In genomic region chr12:52195065-52195730, GRCh38 we compare ENCODE assay signal across 17 cellular contexts. TPM values are rescaled to one million over a fixed set of nuclear protein-coding genes. Genes with fewer than 3 reads are reported as not detected.
DNase-seq lines count a peak whose midpoint lies in the region; ATAC-seq and TF ChIP-seq lines count a peak whose summit lies in the region.
"Had no signal": no experiment of that assay in that cellular context is flagged by ENCODE, and none has a peak within 500 bp of the region (broad histone marks: within the 10 kb centered on the region; RNA-seq: fewer than 3 reads in every experiment).

No MANE protein-coding gene starts in this region.

- CTCF ChIA-PET in A673 (lab: Charles Lee): no interaction called here
- CTCF ChIA-PET in CD8-positive, alpha-beta memory T cell (lab: Charles Lee): no interaction called here

- H3K4me1 ChIP-seq in RWPE2 (ENCODE audit: insufficient read depth, poor library complexity, severe bottlenecking) (peaks cover 42% of the 10 kb centered on the region), A673 (ENCODE audit: insufficient read depth, low read length, poor library complexity, severe bottlenecking) (peaks cover 31% of the 10 kb centered on the region)
- no peaks in the 10 kb centered on the region for H3K4me1 ChIP-seq in CD8-positive, alpha-beta memory T cell (ENCODE audit: insufficient read depth, low read length)

- no peak for ATAC-seq in RWPE2 (ENCODE audit: low read depth)
- ATAC-seq in stimulated activated effector memory CD8-positive, alpha-beta T cell treated with anti-CD3 and anti-CD28 coated beads, Interleukin-12 subunit alpha, Interleukin-12 subunit beta, amount 100 ng/mL, for 72 hours: no peak
- ATAC-seq: activated T-cell treated with anti-CD3 and anti-CD28 coated beads, Interleukin-2, amount 50 U/mL, for 4 hours; effector memory CD8-positive, alpha-beta T cell; gastroesophageal sphincter; natural killer cell; sciatic nerve had no signal

- H3K27me3 Mint-ChIP-seq in HFFc6 (ENCODE audit: insufficient read depth): no peaks in the 10 kb centered on the region; the same call in 1 of the 2 replicates
- peaks cover 9 to 37% of the 10 kb centered on the region in 2 donors for H3K27me3 Mint-ChIP-seq in CD8-positive, alpha-beta memory T cell

- H3K36me3 Mint-ChIP-seq in HFFc6 (ENCODE audit: low read depth): no peaks in the 10 kb centered on the region
- H3K36me3 Mint-ChIP-seq in stimulated activated effector memory CD8-positive, alpha-beta T cell treated with anti-CD3 and anti-CD28 coated beads, Interleukin-12 subunit alpha, Interleukin-12 subunit beta, amount 100 ng/mL, for 72 hours: no peaks in the 10 kb centered on the region
- H3K36me3 Mint-ChIP-seq in CD8-positive, alpha-beta memory T cell: no peaks in the 10 kb centered on the region
- H3K36me3 Mint-ChIP-seq: natural killer cell had no signal

- peaks cover 72% of the 10 kb centered on the region for H3K4me1 Mint-ChIP-seq in HFFc6 (ENCODE audit: low read depth)
- H3K4me1 Mint-ChIP-seq in stimulated activated effector memory CD8-positive, alpha-beta T cell treated with anti-CD3 and anti-CD28 coated beads, Interleukin-12 subunit alpha, Interleukin-12 subunit beta, amount 100 ng/mL, for 72 hours: peaks cover 10% of the 10 kb centered on the region
- H3K4me1 Mint-ChIP-seq in CD8-positive, alpha-beta memory T cell: no peaks in the 10 kb centered on the region
- H3K4me1 Mint-ChIP-seq: natural killer cell had no signal

- H3K27ac ChIP-seq in RWPE2 (ENCODE audit: poor library complexity, severe bottlenecking): peak overlapping the region; percentile 92
- peak overlapping the region; percentile 19 for H3K27ac ChIP-seq in epithelial cell of prostate
- no peak overlapping the region for H3K27ac ChIP-seq in A673 (ENCODE audit: low read depth, low read length, poor library complexity, severe bottlenecking)
- no peak overlapping the region for H3K27ac ChIP-seq in CD8-positive, alpha-beta memory T cell (ENCODE audit: low read depth, low read length)

- no peaks in the 10 kb centered on the region for H3K9me3 ChIP-seq in RWPE2 (ENCODE audit: severe bottlenecking)
- no peaks in the 10 kb centered on the region for H3K9me3 ChIP-seq in A673 (ENCODE audit: low read depth, low read length, poor library complexity, severe bottlenecking)
- no peaks in the 10 kb centered on the region for H3K9me3 ChIP-seq in CD8-positive, alpha-beta memory T cell (ENCODE audit: low read length)
- H3K9me3 ChIP-seq: gastroesophageal sphincter had no signal

- H3K9me3 Mint-ChIP-seq in HFFc6: no peaks in the 10 kb centered on the region
- H3K9me3 Mint-ChIP-seq in stimulated activated effector memory CD8-positive, alpha-beta T cell treated with anti-CD3 and anti-CD28 coated beads, Interleukin-12 subunit alpha, Interleukin-12 subunit beta, amount 100 ng/mL, for 72 hours: no peaks in the 10 kb centered on the region
- H3K9me3 Mint-ChIP-seq in CD8-positive, alpha-beta memory T cell: no peaks in the 10 kb centered on the region
- H3K9me3 Mint-ChIP-seq: activated T-cell treated with anti-CD3 and anti-CD28 coated beads, Interleukin-2, amount 50 U/mL, for 4 hours; effector memory CD8-positive, alpha-beta T cell; natural killer cell had no signal

- H3K27ac Mint-ChIP-seq in HFFc6: peak overlapping the region; percentile 71
- H3K27ac Mint-ChIP-seq in stimulated activated effector memory CD8-positive, alpha-beta T cell treated with anti-CD3 and anti-CD28 coated beads, Interleukin-12 subunit alpha, Interleukin-12 subunit beta, amount 100 ng/mL, for 72 hours: peak overlapping the region; percentile 50
- H3K27ac Mint-ChIP-seq in CD8-positive, alpha-beta memory T cell: peak overlapping the region in 2 of 8 donors; percentile 32 to 79
- H3K27ac Mint-ChIP-seq: effector memory CD8-positive, alpha-beta T cell; natural killer cell had no signal

- peaks cover 3% of the 10 kb centered on the region; the same call in 1 of the 2 replicates for H3K36me3 ChIP-seq in RWPE2 (ENCODE audit: low read depth)
- no peaks in the 10 kb centered on the region for H3K36me3 ChIP-seq in A673 (ENCODE audit: insufficient read depth, low read length, poor library complexity, severe bottlenecking)
- H3K36me3 ChIP-seq in CD8-positive, alpha-beta memory T cell (ENCODE audit: insufficient read depth, low read length): no peaks in the 10 kb centered on the region
- H3K36me3 ChIP-seq: gastroesophageal sphincter had no signal

- H3K27me3 ChIP-seq in RWPE2 (ENCODE audit: insufficient read depth, poor library complexity, severe bottlenecking) (no peaks in the 10 kb centered on the region), A673 (replicated peaks; ENCODE audit: insufficient read depth, low read depth, low read length, poor library complexity) (no peaks in the 10 kb centered on the region)
- no peaks in the 10 kb centered on the region for H3K27me3 ChIP-seq in CD8-positive, alpha-beta memory T cell (ENCODE audit: insufficient read depth, low read length, poor library complexity, severe bottlenecking)
- H3K27me3 ChIP-seq: gastroesophageal sphincter had no signal

- BruUV-seq in A673 (replicated peaks; lab: Mats Ljungman, UMichigan): no TSS peak

- no peak for DNase-seq in HFFc6
- DNase-seq in RWPE2 (ENCODE audit: low spot score): no peak
- no peak for DNase-seq in epithelial cell of prostate (ENCODE audit: low read depth, low spot score)
- DNase-seq in stimulated activated effector memory CD8-positive, alpha-beta T cell treated with anti-CD3 and anti-CD28 coated beads, Interleukin-12 subunit alpha, Interleukin-12 subunit beta, amount 100 ng/mL, for 72 hours (ENCODE audit: low spot score in 2 of 2): no peak
- DNase-seq in stimulated activated CD4-positive, alpha-beta T cell treated with anti-CD3 and anti-CD28 coated beads, Interleukin-4, amount 100 ng/mL, for 24 hours: no peak
- DNase-seq in NCI-H1048 (lab: John Stamatoyannopoulos, UW): no peak
- DNase-seq in A673 (ENCODE audit: low spot score): no peak
- DNase-seq in CD8-positive, alpha-beta memory T cell: no peak
- DNase-seq: activated CD4-positive, CD25-positive, alpha-beta regulatory T cell treated with anti-CD3 and anti-CD28 coated beads, Interleukin-2, amount 50 U/mL, for 72 hours; activated T-cell treated with anti-CD3 and anti-CD28 coated beads, Interleukin-2, amount 50 U/mL, for 4 hours; effector memory CD8-positive, alpha-beta T cell; kidney; MM.1S; natural killer cell had no signal

- intact Hi-C loops in A673 (cut with micrococcal nuclease; ENCODE audit: unreplicated experiment): no loop called here

- H3K4me3 ChIP-seq in RWPE2 (ENCODE audit: severe bottlenecking) (no peak overlapping the region), A673 (ENCODE audit: low read depth, low read length, poor library complexity, severe bottlenecking) (no peak overlapping the region)
- H3K4me3 ChIP-seq in CD8-positive, alpha-beta memory T cell (ENCODE audit: low read length): no peak overlapping the region
- H3K4me3 ChIP-seq: gastroesophageal sphincter had no signal

- POLR2A ChIA-PET in A673 (lab: Charles Lee; ENCODE audit: low non-redundant PET): no interaction called here
- POLR2A ChIA-PET in CD8-positive, alpha-beta memory T cell (lab: Charles Lee): no interaction called here

- TF ChIP-seq CTCF in HFFc6 (IDR thresholded peaks at IDR 0.05) (no peak), RWPE2 (IDR thresholded peaks at IDR 0.05; ENCODE audit: poor library complexity, severe bottlenecking) (no peak), A673 (conservative IDR thresholded peaks at IDR 0.05; ENCODE audit: low read depth, low read length) (no peak)

- H3K4me3 Mint-ChIP-seq in HFFc6: no peak overlapping the region
- H3K4me3 Mint-ChIP-seq in stimulated activated effector memory CD8-positive, alpha-beta T cell treated with anti-CD3 and anti-CD28 coated beads, Interleukin-12 subunit alpha, Interleukin-12 subunit beta, amount 100 ng/mL, for 72 hours: no peak overlapping the region
- H3K4me3 Mint-ChIP-seq in CD8-positive, alpha-beta memory T cell: no peak overlapping the region
- H3K4me3 Mint-ChIP-seq: activated T-cell treated with anti-CD3 and anti-CD28 coated beads, Interleukin-2, amount 50 U/mL, for 4 hours; effector memory CD8-positive, alpha-beta T cell; natural killer cell had no signal

RNA-seq across cellular contexts. Expression of gene KRT80, which starts 3.4 kb away (rescaled TPM):
- 1 to 10 TPM; 2.3 to 3.7 (median 2.8) TPM for total RNA-seq in HFFc6 (2021; fragmentation: NEBNext Ultra II Directional; extraction: Animal tissue kit (Norgen Biotek cat#: 25700))
- 0.33 and 1.0 TPM in 2 replicates for total RNA-seq in A673 (2021)
- total RNA-seq in CD8-positive, alpha-beta memory T cell: not detected
- not detected for polyA plus RNA-seq in CD8-positive, alpha-beta memory T cell
- total RNA-seq: natural killer cell, subcutaneous adipose tissue had no signal

RNA-seq across cellular contexts. Expression of gene KRT7, which starts 37.8 kb away (rescaled TPM):
- total RNA-seq in HFFc6 (2021; fragmentation: NEBNext Ultra II Directional; extraction: Animal tissue kit (Norgen Biotek cat#: 25700)): 100 to 1,000 TPM in 2 of 6 experiments, 10 to 100 TPM in 4; 62.7 to 379 (median 67.5) TPM
- 0.79 and 1.0 TPM in 2 replicates for total RNA-seq in A673 (2021)
- 1 to 10 TPM; 3.2 to 5.6 TPM for total RNA-seq in CD8-positive, alpha-beta memory T cell
- polyA plus RNA-seq in CD8-positive, alpha-beta memory T cell: not detected

Comparison
In these comparisons a context has a peak if more than half of its experiments do, and no peak if none do; other contexts are left out.
1. H3K27ac ChIP-seq: peak in RWPE2 (single experiment) and epithelial cell of prostate (single experiment); none in A673 (single experiment) and CD8-positive, alpha-beta memory T cell (single experiment).
2. RNA of gene KRT7, which starts 37.8 kb away (total RNA-seq): 62.7 to 379 TPM in HFFc6; 3.2 to 5.6 TPM in CD8-positive, alpha-beta memory T cell and 0.79 to 1.0 TPM in A673; every median in the first group is over 4 times any median in the second.